ENCODE assay signal across 8 cellular contexts in genomic region chr5:38258319-38259061, GRCh38. TPM values are rescaled to one million over a fixed set of nuclear protein-coding genes. Genes with fewer than 3 reads are reported as not detected.
DNase-seq lines count a peak whose midpoint lies in the region; ATAC-seq and TF ChIP-seq lines count a peak whose summit lies in the region.

Gene EGFLAM (plus strand): TSS chr5:38258559. CDS start chr5:38258755, 196 bp downstream.

- no peaks in the 10 kb centered on the region for H3K4me1 ChIP-seq in SJCRH30
- no peaks in the 10 kb centered on the region for H3K4me1 ChIP-seq in fibroblast of lung (ENCODE audit: control insufficient read depth, extremely low read depth, insufficient read depth, low read length)

- no peaks in the 10 kb centered on the region for H3K79me2 ChIP-seq in fibroblast of lung (ENCODE audit: control insufficient read depth, insufficient read depth, low read length)

- peak within 1 kb of the TSS; percentile 67 for H3K4me3 Mint-ChIP-seq in osteocyte (ENCODE audit: unreplicated experiment)

- peaks cover 4% of the 10 kb centered on the region for H3K9me3 Mint-ChIP-seq in osteocyte (ENCODE audit: unreplicated experiment)

- H4K20me1 ChIP-seq in fibroblast of lung (ENCODE audit: control insufficient read depth, extremely low read depth, insufficient read depth, low read length): no peaks in the 10 kb centered on the region

- peak; percentile 26 for DNase-seq in activated CD4-positive, alpha-beta T cell treated with anti-CD3 and anti-CD28 coated beads for 48 hours
- DNase-seq in activated CD4-positive, alpha-beta T cell treated with anti-CD3 and anti-CD28 coated beads for 1 hour: no peak
- DNase-seq in SJCRH30 (peak; percentile 42 to 63), fibroblast of lung (ENCODE audit: low read depth in 2 of 2) (peak; percentile 1 to 6), osteocyte (ENCODE audit: extremely low spot score, unreplicated experiment) (no peak)

- H3K27me3 Mint-ChIP-seq in osteocyte (ENCODE audit: unreplicated experiment): peaks cover 84% of the 10 kb centered on the region

- H3K36me3 ChIP-seq in SJCRH30 (no peaks in the 10 kb centered on the region), fibroblast of lung (ENCODE audit: control insufficient read depth, insufficient read depth, low read length) (no peaks in the 10 kb centered on the region)

- peaks cover 16% of the 10 kb centered on the region for H3K4me1 Mint-ChIP-seq in osteocyte (ENCODE audit: unreplicated experiment)

- H3K4me3 ChIP-seq in SJCRH30 (peak within 1 kb of the TSS; percentile 60), fibroblast of lung (replicated peaks in 1 of 4; ENCODE audit: control extremely low read depth in 1 of 4, insufficient read depth in 1 of 4, low read depth in 3 of 4, low read length in 4 of 4) (peak within 1 kb of the TSS in 3 of 4 experiments; percentile 11 to 45 (median 24))

- no peak within 1 kb of the TSS for H3K27ac Mint-ChIP-seq in osteocyte (ENCODE audit: unreplicated experiment)

- no peaks in the 10 kb centered on the region for H3K36me3 Mint-ChIP-seq in osteocyte (ENCODE audit: unreplicated experiment)

- H3K27me3 ChIP-seq in SJCRH30 (peaks cover 20% of the 10 kb centered on the region), fibroblast of lung (ENCODE audit: control insufficient read depth, insufficient read depth, low read length) (peaks cover 41% of the 10 kb centered on the region)

- no peak within 1 kb of the TSS for H3K9ac ChIP-seq in fibroblast of lung (ENCODE audit: insufficient read depth, low read length)

- ATAC-seq in HG03135 (IDR thresholded peaks at IDR 0.05; ENCODE audit: unreplicated experiment) (no peak), HG03354 (IDR thresholded peaks at IDR 0.05; ENCODE audit: poor library complexity, severe bottlenecking, unreplicated experiment) (no peak), HG02610 (IDR thresholded peaks at IDR 0.05; ENCODE audit: unreplicated experiment) (no peak)

- no peak within 1 kb of the TSS for H3K27ac ChIP-seq in SJCRH30
- no peak within 1 kb of the TSS for H3K27ac ChIP-seq in fibroblast of lung (ENCODE audit: insufficient read depth, low read length)

- no peaks in the 10 kb centered on the region for H3K9me3 ChIP-seq in SJCRH30 (replicated peaks)
- H3K9me3 ChIP-seq in fibroblast of lung (ENCODE audit: control insufficient read depth, insufficient read depth, low read depth, low read length): no peaks in the 10 kb centered on the region

- TF ChIP-seq CTCF in fibroblast of lung (conservative IDR thresholded peaks at IDR 0.05 in 1 of 2, IDR thresholded peaks at IDR 0.05 in 1 of 2; ENCODE audit: low read depth in 1 of 2, low read length in 2 of 2) (no peak), osteocyte (IDR thresholded peaks at IDR 0.05) (no peak)

- peak within 1 kb of the TSS; percentile 27 for H3K4me2 ChIP-seq in fibroblast of lung (ENCODE audit: extremely low read depth, insufficient read depth, low read length)

- H2AFZ ChIP-seq in fibroblast of lung (ENCODE audit: low read length): no peak within 1 kb of the TSS

RNA-seq across cellular contexts. Expression of gene EGFLAM, which starts in this region (rescaled TPM):
- 0.36 and 0.58 TPM in 2 replicates for total RNA-seq in SJCRH30 (2014; rRNA removed; shearing (Covaris generic))
- 0.33 and 3.6 TPM in 2 replicates for total RNA-seq in fibroblast of lung
- 2.5 and 20.0 TPM in 2 replicates for polyA plus RNA-seq in fibroblast of lung
- polyA plus RNA-seq in fibroblast of lung (2012): 2.2 and 21.0 TPM in 2 replicates
- 5.0 and 14.8 TPM in 2 replicates for polyA minus RNA-seq in fibroblast of lung (ENCODE audit: low replicate concordance)
- total RNA-seq in osteocyte: not detected in 2 replicates

Comparison
In these comparisons a context has a peak if more than half of its experiments do, and no peak if none do; other contexts are left out.
1. DNase-seq: peak in activated CD4-positive, alpha-beta T cell treated with anti-CD3 and anti-CD28 coated beads for 48 hours (single experiment) and fibroblast of lung (2 of 2); none in activated CD4-positive, alpha-beta T cell treated with anti-CD3 and anti-CD28 coated beads for 1 hour (single experiment) and osteocyte (single experiment).
2. Peak in DNase-seq and H3K4me3 ChIP-seq in SJCRH30; RNA of the gene not detected or under 1 TPM.